ENCODE assay signal across 1 cellular context in genomic region chr2:84901593-84902120, GRCh38.
A peak's percentile ranks its signal among the peaks of the same experiment; 100 is the strongest.
TF ChIP-seq lines count a peak whose summit lies in the region.

No MANE protein-coding gene starts in this region.

TF ChIP-seq in IMR-90, 13 proteins besides CTCF, POLR2A, EP300 and RAD21:
- no peak for TF ChIP-seq ELK1 (IDR thresholded peaks at IDR 0.05; ENCODE audit: borderline replicate concordance, low read depth, low read length)
- no peak for TF ChIP-seq USF2 (IDR thresholded peaks at IDR 0.05; ENCODE audit: low read depth, low read length)
- no peak for TF ChIP-seq MXI1 (IDR thresholded peaks at IDR 0.05; ENCODE audit: borderline replicate concordance, low read depth, low read length)
- no peak for TF ChIP-seq NFE2L2 (IDR thresholded peaks at IDR 0.05; ENCODE audit: low read depth, low read length)
- TF ChIP-seq RCOR1 (IDR thresholded peaks at IDR 0.05; ENCODE audit: insufficient replicate concordance, low read length) = no peak
- TF ChIP-seq CHD1 (IDR thresholded peaks at IDR 0.05; ENCODE audit: low read depth, low read length) = no peak
- peak; percentile 46 for TF ChIP-seq BHLHE40 (IDR thresholded peaks at IDR 0.05; ENCODE audit: low read depth, low read length)
